ENCODE assay signal across 1 cellular context in the genomic region with DNA sequence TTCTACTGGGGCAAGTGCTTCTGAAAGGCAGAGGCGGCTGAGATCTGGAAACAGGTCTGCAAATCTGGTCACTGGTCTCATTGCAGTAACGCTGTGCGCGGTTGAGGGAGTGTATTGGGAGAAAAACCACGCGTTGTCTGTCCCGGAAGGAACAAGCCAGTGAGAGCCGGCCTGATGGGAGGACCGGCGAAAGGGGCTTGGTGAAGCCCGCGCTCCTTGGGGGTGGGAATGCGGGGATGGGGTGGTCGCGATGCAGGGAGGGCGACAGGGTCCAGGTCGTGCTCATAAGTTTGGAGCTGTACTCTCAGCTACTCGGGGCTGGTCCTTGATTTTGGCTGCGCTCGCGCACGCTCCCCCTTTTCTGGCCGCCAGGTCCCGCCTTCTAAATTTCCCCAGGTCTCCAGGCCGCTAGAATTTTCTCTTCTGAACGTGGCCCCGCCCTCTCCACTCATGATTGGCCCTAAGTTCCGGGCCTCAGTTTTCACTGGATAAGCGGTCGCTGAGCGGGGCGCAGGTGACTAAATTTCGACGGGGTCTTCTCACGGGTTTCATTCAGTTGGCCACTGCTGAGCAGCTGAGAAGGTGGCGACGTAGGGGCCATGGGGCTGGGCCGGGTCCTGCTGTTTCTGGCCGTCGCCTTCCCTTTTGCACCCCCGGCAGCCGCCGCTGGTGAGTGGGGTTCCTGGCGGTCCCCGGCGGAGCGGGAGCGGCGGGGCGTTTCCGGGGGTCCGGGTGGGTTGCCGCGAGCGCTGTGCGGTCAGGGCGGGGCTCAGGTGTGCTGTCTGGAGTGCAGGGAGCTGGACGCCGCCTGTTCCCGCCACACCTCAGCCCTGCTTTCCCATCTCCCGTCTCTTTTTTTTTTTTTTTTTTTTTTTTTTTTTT.
TF ChIP-seq lines count a peak whose summit lies in the region.

MICB (plus strand) TSS at position 551 of the 882 bp plus-strand sequence; CDS start at position 600, 49 bp downstream.

TF ChIP-seq in HepG2, 621 proteins besides CTCF, POLR2A, EP300 and RAD21 (continued from another document and continues in another):
- no peak for TF ChIP-seq STAT6 (CRISPR knock-in tag; IDR thresholded peaks at IDR 0.05; ENCODE audit: borderline replicate concordance)
- peak; percentile 42 for TF ChIP-seq ZNF781 (CRISPR knock-in tag; IDR thresholded peaks at IDR 0.05; ENCODE audit: borderline replicate concordance, not compliant biosample characterization)
- TF ChIP-seq, protein P1, sequence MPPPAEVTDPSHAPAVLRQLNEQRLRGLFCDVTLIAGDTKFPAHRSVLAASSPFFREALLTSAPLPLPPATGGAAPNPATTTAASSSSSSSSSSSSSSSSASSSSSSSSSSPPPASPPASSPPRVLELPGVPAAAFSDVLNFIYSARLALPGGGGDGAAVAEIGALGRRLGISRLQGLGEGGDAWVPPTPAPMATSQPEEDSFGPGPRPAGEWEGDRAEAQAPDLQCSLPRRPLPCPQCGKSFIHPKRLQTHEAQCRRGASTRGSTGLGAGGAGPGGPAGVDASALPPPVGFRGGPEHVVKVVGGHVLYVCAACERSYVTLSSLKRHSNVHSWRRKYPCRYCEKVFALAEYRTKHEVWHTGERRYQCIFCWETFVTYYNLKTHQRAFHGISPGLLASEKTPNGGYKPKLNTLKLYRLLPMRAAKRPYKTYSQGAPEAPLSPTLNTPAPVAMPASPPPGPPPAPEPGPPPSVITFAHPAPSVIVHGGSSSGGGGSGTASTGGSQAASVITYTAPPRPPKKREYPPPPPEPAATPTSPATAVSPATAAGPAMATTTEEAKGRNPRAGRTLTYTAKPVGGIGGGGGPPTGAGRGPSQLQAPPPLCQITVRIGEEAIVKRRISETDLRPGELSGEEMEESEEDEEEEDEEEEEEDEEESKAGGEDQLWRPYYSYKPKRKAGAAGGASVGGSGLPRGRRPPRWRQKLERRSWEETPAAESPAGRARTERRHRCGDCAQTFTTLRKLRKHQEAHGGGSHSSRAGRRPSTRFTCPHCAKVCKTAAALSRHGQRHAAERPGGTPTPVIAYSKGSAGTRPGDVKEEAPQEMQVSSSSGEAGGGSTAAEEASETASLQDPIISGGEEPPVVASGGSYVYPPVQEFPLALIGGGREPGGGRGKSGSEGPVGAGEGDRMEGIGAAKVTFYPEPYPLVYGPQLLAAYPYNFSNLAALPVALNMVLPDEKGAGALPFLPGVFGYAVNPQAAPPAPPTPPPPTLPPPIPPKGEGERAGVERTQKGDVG (CRISPR knock-in tag; IDR thresholded peaks at IDR 0.05; ENCODE audit: borderline replicate concordance), result no peak
- TF ChIP-seq MAFG (CRISPR knock-in tag; IDR thresholded peaks at IDR 0.05), result no peak
- TF ChIP-seq ZNF788 (CRISPR knock-in tag; IDR thresholded peaks at IDR 0.05; ENCODE audit: borderline replicate concordance), result no peak
- TF ChIP-seq RAD51 (IDR thresholded peaks at IDR 0.05; ENCODE audit: borderline replicate concordance), result no peak
- TF ChIP-seq AGO2 (optimal IDR thresholded peaks at IDR 0.05; ENCODE audit: low read depth, low read length), result no peak
- peak; percentile 37 for TF ChIP-seq ZNF709 (CRISPR knock-in tag; IDR thresholded peaks at IDR 0.05)
- TF ChIP-seq, protein P2, sequence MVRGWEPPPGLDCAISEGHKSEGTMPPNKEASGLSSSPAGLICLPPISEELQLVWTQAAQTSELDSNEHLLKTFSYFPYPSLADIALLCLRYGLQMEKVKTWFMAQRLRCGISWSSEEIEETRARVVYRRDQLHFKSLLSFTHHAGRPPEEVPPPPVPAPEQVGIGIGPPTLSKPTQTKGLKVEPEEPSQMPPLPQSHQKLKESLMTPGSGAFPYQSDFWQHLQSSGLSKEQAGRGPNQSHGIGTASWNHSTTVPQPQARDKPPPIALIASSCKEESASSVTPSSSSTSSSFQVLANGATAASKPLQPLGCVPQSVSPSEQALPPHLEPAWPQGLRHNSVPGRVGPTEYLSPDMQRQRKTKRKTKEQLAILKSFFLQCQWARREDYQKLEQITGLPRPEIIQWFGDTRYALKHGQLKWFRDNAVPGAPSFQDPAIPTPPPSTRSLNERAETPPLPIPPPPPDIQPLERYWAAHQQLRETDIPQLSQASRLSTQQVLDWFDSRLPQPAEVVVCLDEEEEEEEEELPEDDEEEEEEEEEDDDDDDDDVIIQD (CRISPR knock-in tag; IDR thresholded peaks at IDR 0.05; ENCODE audit: low read depth), result no peak
- TF ChIP-seq CAMTA2 (CRISPR knock-in tag; IDR thresholded peaks at IDR 0.05; ENCODE audit: borderline replicate concordance), result no peak
- TF ChIP-seq GATAD2A (CRISPR knock-in tag; IDR thresholded peaks at IDR 0.05), result 0 out of 2 replicates have a peak, but pooled peaks have one; percentile 30
- no peak for TF ChIP-seq TARDBP (CRISPR knock-in tag; IDR thresholded peaks at IDR 0.05)
- TF ChIP-seq U2AF1 (optimal IDR thresholded peaks at IDR 0.05; ENCODE audit: low read depth, low read length), result no peak
- TF ChIP-seq ATF7-NPFF (CRISPR knock-in tag; IDR thresholded peaks at IDR 0.05; ENCODE audit: low read depth), result no peak
- no peak for TF ChIP-seq ZNF570 (CRISPR knock-in tag; IDR thresholded peaks at IDR 0.05; ENCODE audit: borderline replicate concordance)
- no peak for TF ChIP-seq ZFYVE20 (CRISPR knock-in tag; IDR thresholded peaks at IDR 0.05; ENCODE audit: borderline replicate concordance, low read depth)
- no peak for TF ChIP-seq HES4 (CRISPR knock-in tag; IDR thresholded peaks at IDR 0.05; ENCODE audit: borderline replicate concordance)
- no peak for TF ChIP-seq ZNF644 (CRISPR knock-in tag; IDR thresholded peaks at IDR 0.05; ENCODE audit: low read depth)
- no peak for TF ChIP-seq ZHX2 (IDR thresholded peaks at IDR 0.05; ENCODE audit: low read depth)
- no peak for TF ChIP-seq ZHX2 (CRISPR knock-in tag; IDR thresholded peaks at IDR 0.05; ENCODE audit: borderline replicate concordance)
- no peak for TF ChIP-seq TEAD2 (CRISPR knock-in tag; IDR thresholded peaks at IDR 0.05)
- no peak for TF ChIP-seq FOXC1 (CRISPR knock-in tag; IDR thresholded peaks at IDR 0.05; ENCODE audit: borderline replicate concordance)
- peak; percentile 20; the same call in 1 of the 2 replicates for TF ChIP-seq ZNF598 (CRISPR knock-in tag; IDR thresholded peaks at IDR 0.05; ENCODE audit: borderline replicate concordance)
- 0 out of 2 replicates have a peak, but pooled peaks have one; percentile 24 for TF ChIP-seq ZNF772 (CRISPR knock-in tag; IDR thresholded peaks at IDR 0.05)
- no peak for TF ChIP-seq ATF4 (CRISPR knock-in tag; IDR thresholded peaks at IDR 0.05)
- no peak for TF ChIP-seq ZNF615 (CRISPR knock-in tag; IDR thresholded peaks at IDR 0.05; ENCODE audit: borderline replicate concordance)
- TF ChIP-seq KLF15 (CRISPR knock-in tag; IDR thresholded peaks at IDR 0.05; ENCODE audit: borderline replicate concordance), result no peak
- no peak for TF ChIP-seq HNF4G (IDR thresholded peaks at IDR 0.05; ENCODE audit: borderline replicate concordance, low read depth, low read length)
- no peak for TF ChIP-seq HNF4G (CRISPR knock-in tag; IDR thresholded peaks at IDR 0.05; ENCODE audit: borderline replicate concordance, low read depth)
- no peak for TF ChIP-seq KDM6A (CRISPR knock-in tag; IDR thresholded peaks at IDR 0.05; ENCODE audit: low read depth)
- no peak for TF ChIP-seq ZNF138 (CRISPR knock-in tag; IDR thresholded peaks at IDR 0.05; ENCODE audit: low read depth)
- no peak for TF ChIP-seq ZNF543 (CRISPR knock-in tag; IDR thresholded peaks at IDR 0.05)
- TF ChIP-seq, protein P3, sequence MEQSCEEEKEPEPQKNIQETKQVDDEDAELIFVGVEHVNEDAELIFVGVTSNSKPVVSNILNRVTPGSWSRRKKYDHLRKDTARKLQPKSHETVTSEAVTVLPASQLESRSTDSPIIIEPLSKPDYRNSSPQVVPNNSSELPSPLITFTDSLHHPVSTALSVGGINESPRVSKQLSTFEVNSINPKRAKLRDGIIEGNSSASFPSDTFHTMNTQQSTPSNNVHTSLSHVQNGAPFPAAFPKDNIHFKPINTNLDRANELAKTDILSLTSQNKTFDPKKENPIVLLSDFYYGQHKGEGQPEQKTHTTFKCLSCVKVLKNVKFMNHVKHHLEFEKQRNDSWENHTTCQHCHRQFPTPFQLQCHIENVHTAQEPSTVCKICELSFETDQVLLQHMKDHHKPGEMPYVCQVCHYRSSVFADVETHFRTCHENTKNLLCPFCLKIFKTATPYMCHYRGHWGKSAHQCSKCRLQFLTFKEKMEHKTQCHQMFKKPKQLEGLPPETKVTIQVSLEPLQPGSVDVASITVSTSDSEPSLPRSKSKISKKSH (CRISPR knock-in tag; IDR thresholded peaks at IDR 0.05; ENCODE audit: borderline replicate concordance), result no peak
- TF ChIP-seq ARHGAP35 (CRISPR knock-in tag; IDR thresholded peaks at IDR 0.05; ENCODE audit: borderline replicate concordance), result no peak
- TF ChIP-seq NFRKB (IDR thresholded peaks at IDR 0.05), result no peak
- no peak for TF ChIP-seq ZNF616 (CRISPR knock-in tag; IDR thresholded peaks at IDR 0.05; ENCODE audit: low read depth)
- TF ChIP-seq ZC3H4 (CRISPR knock-in tag; IDR thresholded peaks at IDR 0.05; ENCODE audit: borderline replicate concordance), result no peak
- TF ChIP-seq ZNF225 (CRISPR knock-in tag; IDR thresholded peaks at IDR 0.05), result no peak
- TF ChIP-seq ZNF282 (IDR thresholded peaks at IDR 0.05; ENCODE audit: partially characterized antibody), result no peak
- TF ChIP-seq PHB2 (IDR thresholded peaks at IDR 0.05; ENCODE audit: partially characterized antibody), result no peak
- peak; percentile 47; the same call in 1 of the 2 replicates for TF ChIP-seq ZMAT3 (CRISPR knock-in tag; conservative IDR thresholded peaks at IDR 0.05)
- TF ChIP-seq E2F2 (CRISPR knock-in tag; IDR thresholded peaks at IDR 0.05; ENCODE audit: borderline replicate concordance), result no peak; the same call in 1 of the 2 replicates
- TF ChIP-seq TBP (CRISPR knock-in tag; IDR thresholded peaks at IDR 0.05), result no peak
- TF ChIP-seq ZFAT (CRISPR knock-in tag; conservative IDR thresholded peaks at IDR 0.05), result no peak
- TF ChIP-seq RELA (CRISPR knock-in tag; IDR thresholded peaks at IDR 0.05), result no peak
